ENCODE assay signal across 8 cellular contexts in genomic region chr1:40979241-40980067, GRCh38. TPM values are rescaled to one million over a fixed set of nuclear protein-coding genes. Genes with fewer than 3 reads are reported as not detected.
DNase-seq lines count a peak whose midpoint lies in the region; ATAC-seq and TF ChIP-seq lines count a peak whose summit lies in the region.

Gene CTPS1, plus strand, starts transcription at chr1:40979696. Its CDS starts 3,595 bp downstream, at chr1:40983291.

- H3K36me3 ChIP-seq in colonic mucosa = no peaks in the 10 kb centered on the region

- peaks cover 0 to 6% (median 5%) of the 10 kb centered on the region in 3 donors for H3K27me3 Mint-ChIP-seq in CD14-positive monocyte (ENCODE audit: low read depth in 3 of 3)
- H3K27me3 Mint-ChIP-seq in activated CD4-positive, alpha-beta T cell treated with anti-CD3 and anti-CD28 coated beads, Interleukin-2, amount 10 ng/mL, durations not matched to agents 24 days and 14 days = no peaks in the 10 kb centered on the region

- no peaks in the 10 kb centered on the region for H3K9me3 ChIP-seq in colonic mucosa

- peak; percentile 20 for TF ChIP-seq CTCF in CD14-positive monocyte (IDR thresholded peaks at IDR 0.05)
- TF ChIP-seq CTCF in colonic mucosa (IDR thresholded peaks at IDR 0.05) = no peak

- H3K27me3 ChIP-seq in colonic mucosa = no peaks in the 10 kb centered on the region

- H3K9ac ChIP-seq in colonic mucosa (ENCODE audit: low read depth in 2 of 2, low read length in 2 of 2) = peak within 1 kb of the TSS; percentile 84 to 91

- H3K9me3 Mint-ChIP-seq in CD14-positive monocyte = peaks cover 0 to 2% (median 0%) of the 10 kb centered on the region in 7 donors
- peaks cover 4% of the 10 kb centered on the region for H3K9me3 Mint-ChIP-seq in activated CD4-positive, alpha-beta T cell treated with anti-CD3 and anti-CD28 coated beads, Interleukin-2, amount 10 ng/mL, durations not matched to agents 24 days and 14 days

- peaks cover 14 to 15% of the 10 kb centered on the region in 2 donors for H3K36me3 Mint-ChIP-seq in CD14-positive monocyte
- peaks cover 36% of the 10 kb centered on the region for H3K36me3 Mint-ChIP-seq in activated CD4-positive, alpha-beta T cell treated with anti-CD3 and anti-CD28 coated beads, Interleukin-2, amount 10 ng/mL, durations not matched to agents 24 days and 14 days (ENCODE audit: low read depth)

- peak within 1 kb of the TSS; percentile 86 to 92 for H3K4me3 Mint-ChIP-seq in CD14-positive monocyte
- peak within 1 kb of the TSS; percentile 91 for H3K4me3 Mint-ChIP-seq in activated CD4-positive, alpha-beta T cell treated with anti-CD3 and anti-CD28 coated beads, Interleukin-2, amount 10 ng/mL, durations not matched to agents 24 days and 14 days

- H3K4me1 Mint-ChIP-seq in CD14-positive monocyte = peaks cover 17% of the 10 kb centered on the region
- peaks cover 43% of the 10 kb centered on the region for H3K4me1 Mint-ChIP-seq in activated CD4-positive, alpha-beta T cell treated with anti-CD3 and anti-CD28 coated beads, Interleukin-2, amount 10 ng/mL, durations not matched to agents 24 days and 14 days

- intact Hi-C loops in CD14-positive monocyte (cut with micrococcal nuclease) = no loop called here
- intact Hi-C loops in activated CD4-positive, alpha-beta T cell treated with anti-CD3 and anti-CD28 coated beads, Interleukin-2, amount 10 ng/mL, durations not matched to agents 24 days and 14 days (cut with micrococcal nuclease) = loop anchor here (1.0 to 10.0 kb wide), 4 partner anchors 115 to 1787 kb away; partner anchors contain the start of genes CAP1, CITED4 and NFYC
- intact Hi-C loops in colonic mucosa (cut with DNase I) = no loop called here
- intact Hi-C loops in left colon (cut with DNase I, micrococcal nuclease) = no loop called here

- ATAC-seq in GM19351 (IDR thresholded peaks at IDR 0.05; ENCODE audit: unreplicated experiment) = peak; percentile 89
- ATAC-seq in HG03520 (IDR thresholded peaks at IDR 0.05; ENCODE audit: unreplicated experiment) = peak; percentile 92
- peak; percentile 93 for ATAC-seq in left colon

- H3K27ac Mint-ChIP-seq in CD14-positive monocyte = peak within 1 kb of the TSS; percentile 83 to 94 (median 87)
- H3K27ac Mint-ChIP-seq in activated CD4-positive, alpha-beta T cell treated with anti-CD3 and anti-CD28 coated beads, Interleukin-2, amount 10 ng/mL, durations not matched to agents 24 days and 14 days = peak within 1 kb of the TSS; percentile 96

- DNase-seq in CD14-positive monocyte (ENCODE audit: low spot score) (peak; percentile 93), NCI-H526 treated with DMSO at 0.1 percent for 48 hours (lab: John Stamatoyannopoulos, UW) (peak; percentile 95), colonic mucosa (peak; percentile 96), left colon (peak; percentile 93 to 96)
- peak; percentile 98 for DNase-seq in activated CD4-positive, alpha-beta T cell treated with anti-CD3 and anti-CD28 coated beads, Interleukin-2, amount 10 ng/mL, durations not matched to agents 24 days and 14 days
- peak; percentile 95 for DNase-seq in stimulated activated CD4-positive, alpha-beta T cell treated with anti-CD3 and anti-CD28 coated beads, Interleukin-1b, Interleukin-23, amount 100 ng/mL, for 48 hours

- H3K4me1 ChIP-seq in colonic mucosa = no peaks in the 10 kb centered on the region

- peak within 1 kb of the TSS; percentile 92 for H3K4me3 ChIP-seq in colonic mucosa

- H3K27ac ChIP-seq in colonic mucosa = peak within 1 kb of the TSS; percentile 81

RNA-seq across cellular contexts. Expression of gene CTPS1, which starts in this region (rescaled TPM):
- polyA plus RNA-seq in CD14-positive monocyte = 1 to 10 TPM; 5.3 to 6.0 TPM
- total RNA-seq in activated CD4-positive, alpha-beta T cell treated with anti-CD3 and anti-CD28 coated beads, Interleukin-2, amount 10 ng/mL, durations not matched to agents 24 days and 14 days = 169 and 175 TPM in 2 replicates
- total RNA-seq in colonic mucosa (10 to 100 TPM; 14.1 to 25.5 TPM), left colon (10 to 100 TPM; 11.1 to 14.0 TPM)

Comparison
In these comparisons a context has a peak if more than half of its experiments do, and no peak if none do; other contexts are left out.
1. Peak in every context shown above with its lines: DNase-seq, ATAC-seq, H3K4me3 ChIP-seq and H3K27ac ChIP-seq.